9 cellular contexts compared by ENCODE assay signal in genomic region chrX:7876957-7877356, GRCh38. TPM values are rescaled to one million over a fixed set of nuclear protein-coding genes. Genes with fewer than 3 reads are reported as not detected.
"Had no signal": no experiment of that assay in that cellular context is flagged by ENCODE, and none has a peak within 500 bp of the region (broad histone marks: within the 10 kb centered on the region; RNA-seq: fewer than 3 reads in every experiment).

No MANE protein-coding gene starts in this region.

- FAIRE-seq: G401.6, GM12878, GM12891, GM12892, GM18507, GM19239 had no signal

- ATAC-seq: GM12878 had no signal

- H3K4me3 ChIP-seq: GM12878 had no signal

- DNase-seq: GDM1, GF-D8 had no signal

RNA-seq across cellular contexts. Expression of gene VCX, which starts 34.0 kb away (rescaled TPM):
- total RNA-seq: G401 had no signal
